In genomic region chr20:24964518-24964838, GRCh38 we compare ENCODE assay signal across 18 cellular contexts. TPM values are rescaled to one million over a fixed set of nuclear protein-coding genes. Genes with fewer than 3 reads are reported as not detected.
DNase-seq lines count a peak whose midpoint lies in the region; ATAC-seq, FAIRE-seq and TF ChIP-seq lines count a peak whose summit lies in the region.
"Had no signal": no experiment of that assay in that cellular context is flagged by ENCODE, and none has a peak within 500 bp of the region (broad histone marks: within the 10 kb centered on the region; RNA-seq: fewer than 3 reads in every experiment).

No MANE protein-coding gene starts in this region.

- H3K27me3 Mint-ChIP-seq in activated naive CD8-positive, alpha-beta T cell treated with anti-CD3 and anti-CD28 coated beads for 36 hours = no peaks in the 10 kb centered on the region
- H3K27me3 Mint-ChIP-seq in natural killer cell (ENCODE audit: low read depth in 2 of 2) = no peaks in the 10 kb centered on the region
- H3K27me3 Mint-ChIP-seq: B cell had no signal

- H3K9me3 Mint-ChIP-seq in activated naive CD8-positive, alpha-beta T cell treated with anti-CD3 and anti-CD28 coated beads for 36 hours = no peaks in the 10 kb centered on the region
- H3K9me3 Mint-ChIP-seq in natural killer cell = no peaks in the 10 kb centered on the region
- H3K9me3 Mint-ChIP-seq: mesothelial cell of epicardium had no signal

- no peaks in the 10 kb centered on the region for H3K27me3 ChIP-seq in ovary
- H3K27me3 ChIP-seq: Peyer's patch, transverse colon had no signal

- no peaks in the 10 kb centered on the region for H3K4me1 ChIP-seq in ovary (ENCODE audit: insufficient read depth)
- H3K4me1 ChIP-seq: Peyer's patch, transverse colon had no signal

- no peak overlapping the region for H3K4me3 Mint-ChIP-seq in activated naive CD8-positive, alpha-beta T cell treated with anti-CD3 and anti-CD28 coated beads for 36 hours
- peak overlapping the region; percentile 81 for H3K4me3 Mint-ChIP-seq in natural killer cell
- H3K4me3 Mint-ChIP-seq: B cell, mesothelial cell of epicardium had no signal

- peaks cover 34% of the 10 kb centered on the region for H3K36me3 Mint-ChIP-seq in activated naive CD8-positive, alpha-beta T cell treated with anti-CD3 and anti-CD28 coated beads for 36 hours
- peaks cover 16% of the 10 kb centered on the region for H3K36me3 Mint-ChIP-seq in natural killer cell

- TF ChIP-seq CTCF in D721Med (IDR thresholded peaks at IDR 0.05; ENCODE audit: insufficient read depth, missing control alignments) = no peak
- TF ChIP-seq CTCF in natural killer cell (IDR thresholded peaks at IDR 0.05) = no peak
- TF ChIP-seq CTCF in foreskin fibroblast (IDR thresholded peaks at IDR 0.05; ENCODE audit: low read depth, low read length) = no peak
- no peak for TF ChIP-seq CTCF in ovary (IDR thresholded peaks at IDR 0.05)

- ATAC-seq in natural killer cell (no peak), HG03457 (IDR thresholded peaks at IDR 0.05; ENCODE audit: unreplicated experiment) (no peak), GM18858 (IDR thresholded peaks at IDR 0.05; ENCODE audit: unreplicated experiment) (no peak)
- ATAC-seq: SK-N-SH treated with all-trans-retinoic acid at 6 μM for 48 hours had no signal

- 85 to 90% (median 88%) methylated on average over 9 of the region's 9 CpGs for WGBS in ovary, 3 donors

- peak overlapping the region; percentile 63 for H3K27ac Mint-ChIP-seq in activated naive CD8-positive, alpha-beta T cell treated with anti-CD3 and anti-CD28 coated beads for 36 hours
- peak overlapping the region; percentile 98 to 100 for H3K27ac Mint-ChIP-seq in natural killer cell
- H3K27ac Mint-ChIP-seq: B cell, mesothelial cell of epicardium had no signal

- peaks cover 23% of the 10 kb centered on the region for H3K4me1 Mint-ChIP-seq in activated naive CD8-positive, alpha-beta T cell treated with anti-CD3 and anti-CD28 coated beads for 36 hours
- peaks cover 91 to 94% of the 10 kb centered on the region in 2 donors for H3K4me1 Mint-ChIP-seq in natural killer cell
- H3K4me1 Mint-ChIP-seq: B cell, mesothelial cell of epicardium had no signal

- H3K4me3 ChIP-seq in foreskin fibroblast (ENCODE audit: low read depth in 1 of 2, low read length in 2 of 2) = no peak overlapping the region
- no peak overlapping the region for H3K4me3 ChIP-seq in ovary
- H3K4me3 ChIP-seq: Peyer's patch, skin epidermis, transverse colon had no signal

- no peak for FAIRE-seq in D721Med (lab: Jason Lieb, UNC)
- FAIRE-seq: GM18507 had no signal

- intact Hi-C loops in natural killer cell (cut with micrococcal nuclease) = no loop called here
- intact Hi-C loops in ovary (cut with DNase I) = no loop called here

- H3K27ac ChIP-seq in ovary = no peak overlapping the region
- H3K27ac ChIP-seq: Peyer's patch, skin epidermis, transverse colon had no signal

- TF ChIP-seq POLR2A in ovary (IDR thresholded peaks at IDR 0.05) = no peak

- DNase-seq in D721Med (ENCODE audit: insufficient read length, low spot score) = peak; percentile 65
- peak; percentile 87 for DNase-seq in NCI-H2171 (lab: John Stamatoyannopoulos, UW)
- DNase-seq in activated naive CD8-positive, alpha-beta T cell treated with anti-CD3 and anti-CD28 coated beads for 36 hours = no peak
- no peak for DNase-seq in natural killer cell
- no peak for DNase-seq in foreskin fibroblast
- DNase-seq in ovary = no peak
- DNase-seq: DMS53, NCI-H187, NCI-H526, Peyer's patch, transverse colon had no signal

- TF ChIP-seq EP300 in ovary (IDR thresholded peaks at IDR 0.05) = no peak

- no peaks in the 10 kb centered on the region for H3K36me3 ChIP-seq in ovary

- no peaks in the 10 kb centered on the region for H3K9me3 ChIP-seq in ovary
- H3K9me3 ChIP-seq: Peyer's patch, transverse colon had no signal

RNA-seq across cellular contexts. Expression of gene CST7, which starts 15.4 kb away (rescaled TPM):
- 10 to 100 TPM; 41.5 to 44.7 TPM for total RNA-seq in activated naive CD8-positive, alpha-beta T cell treated with anti-CD3 and anti-CD28 coated beads for 36 hours
- total RNA-seq in natural killer cell (100 to 1,000 TPM; 590 to 700 (median 619) TPM), ovary (1 to 10 TPM in 3 of 7 donors, under 1 TPM in 3, not detected in 1; 0.48 to 1.2 (median 0.90) TPM)
- polyA plus RNA-seq in ovary = 1 to 10 TPM; 1.1 to 5.9 TPM
- total RNA-seq: mesothelial cell of epicardium had no signal

RNA-seq across cellular contexts. Expression of gene APMAP, which starts 28.1 kb away (rescaled TPM):
- total RNA-seq in activated naive CD8-positive, alpha-beta T cell treated with anti-CD3 and anti-CD28 coated beads for 36 hours = 10 to 100 TPM; 47.9 to 48.8 TPM
- 100 to 1,000 TPM; 205 to 212 (median 207) TPM for total RNA-seq in natural killer cell
- 10 to 100 TPM; 23.5 to 59.0 (median 45.3) TPM for total RNA-seq in ovary
- 100 to 1,000 TPM in 1 of 2 donors, 10 to 100 TPM in 1; 46.0 to 103 TPM for polyA plus RNA-seq in ovary

Comparison
In these comparisons a context has a peak if more than half of its experiments do, and no peak if none do; other contexts are left out.
1. DNase-seq: peak in D721Med (single experiment) and NCI-H2171 (single experiment); none in activated naive CD8-positive, alpha-beta T cell treated with anti-CD3 and anti-CD28 coated beads for 36 hours (single experiment), natural killer cell (single experiment), foreskin fibroblast (0 of 2) and ovary (0 of 5).
2. RNA of gene CST7, which starts 15.4 kb away (total RNA-seq): 590 to 700 TPM in natural killer cell and 41.5 to 44.7 TPM in activated naive CD8-positive, alpha-beta T cell treated with anti-CD3 and anti-CD28 coated beads for 36 hours; 0.48 to 1.2 TPM in ovary; every median in the first group is over 10 times any median in the second.